In genomic region chrX:78029663-78030062, GRCh38 we compare ENCODE assay signal across 8 cellular contexts.
DNase-seq lines count a peak whose midpoint lies in the region; ATAC-seq lines count a peak whose summit lies in the region.

No MANE protein-coding gene starts in this region.

- H3K36me3 Mint-ChIP-seq in activated CD4-positive, alpha-beta T cell treated with anti-CD3 and anti-CD28 coated beads, Interleukin-2, amount 10 ng/mL, durations not matched to agents 7 days and 5 days (ENCODE audit: low read depth), result peaks cover 4% of the 10 kb centered on the region

- ATAC-seq in GM18519 (IDR thresholded peaks at IDR 0.05; ENCODE audit: low FRiP score, unreplicated experiment), result no peak
- no peak for ATAC-seq in HG02798 (IDR thresholded peaks at IDR 0.05; ENCODE audit: poor library complexity, unreplicated experiment)

- POLR2A ChIA-PET in activated CD4-positive, alpha-beta T cell treated with anti-CD3 and anti-CD28 coated beads, Interleukin-2, amount 10 ng/mL, durations not matched to agents 7 days and 5 days (lab: Charles Lee), result no interaction called here

- no peaks in the 10 kb centered on the region for H3K9me3 Mint-ChIP-seq in activated CD4-positive, alpha-beta T cell treated with anti-CD3 and anti-CD28 coated beads, Interleukin-2, amount 10 ng/mL, durations not matched to agents 7 days and 5 days

- DNase-seq in NCI-H146 (lab: John Stamatoyannopoulos, UW), result peak; percentile 14
- DNase-seq in NCI-H146 treated with DMSO at 0.1 percent for 48 hours (lab: John Stamatoyannopoulos, UW; ENCODE audit: unreplicated experiment), result no peak
- peak; percentile 31 for DNase-seq in LHCN-M2 (ENCODE audit: low read depth)
- peak; percentile 12 for DNase-seq in activated CD4-positive, alpha-beta T cell treated with anti-CD3 and anti-CD28 coated beads, Interleukin-2, amount 10 ng/mL, durations not matched to agents 7 days and 5 days
- peak; percentile 17 for DNase-seq in iris pigment epithelial cell (ENCODE audit: low read depth)
- DNase-seq in activated naive CD4-positive, alpha-beta T cell treated with Interleukin-2 at 50 U/mL for 16 hours, result no peak

- H3K4me1 Mint-ChIP-seq in activated CD4-positive, alpha-beta T cell treated with anti-CD3 and anti-CD28 coated beads, Interleukin-2, amount 10 ng/mL, durations not matched to agents 7 days and 5 days, result peaks cover 2% of the 10 kb centered on the region

- no peaks in the 10 kb centered on the region for H3K27me3 Mint-ChIP-seq in activated CD4-positive, alpha-beta T cell treated with anti-CD3 and anti-CD28 coated beads, Interleukin-2, amount 10 ng/mL, durations not matched to agents 7 days and 5 days

- no peak overlapping the region for H3K4me3 Mint-ChIP-seq in activated CD4-positive, alpha-beta T cell treated with anti-CD3 and anti-CD28 coated beads, Interleukin-2, amount 10 ng/mL, durations not matched to agents 7 days and 5 days

- no peak overlapping the region for H3K27ac Mint-ChIP-seq in activated CD4-positive, alpha-beta T cell treated with anti-CD3 and anti-CD28 coated beads, Interleukin-2, amount 10 ng/mL, durations not matched to agents 7 days and 5 days

- CTCF ChIA-PET in activated CD4-positive, alpha-beta T cell treated with anti-CD3 and anti-CD28 coated beads, Interleukin-2, amount 10 ng/mL, durations not matched to agents 7 days and 5 days (lab: Charles Lee), result interaction anchor here (0.6 to 1.2 kb wide), 2 partner anchors 17 to 42 kb away, joined by 3 to 5 read pairs; no protein-coding TSS in a partner anchor

Comparison
In these comparisons a context has a peak if more than half of its experiments do, and no peak if none do; other contexts are left out.
1. DNase-seq: peak in NCI-H146 (single experiment), LHCN-M2 (single experiment), activated CD4-positive, alpha-beta T cell treated with anti-CD3 and anti-CD28 coated beads, Interleukin-2, amount 10 ng/mL, durations not matched to agents 7 days and 5 days (single experiment) and iris pigment epithelial cell (single experiment); none in NCI-H146 treated with DMSO at 0.1 percent for 48 hours (single experiment) and activated naive CD4-positive, alpha-beta T cell treated with Interleukin-2 at 50 U/mL for 16 hours (single experiment).